ENCODE assay signal across 9 cellular contexts in the genomic region with DNA sequence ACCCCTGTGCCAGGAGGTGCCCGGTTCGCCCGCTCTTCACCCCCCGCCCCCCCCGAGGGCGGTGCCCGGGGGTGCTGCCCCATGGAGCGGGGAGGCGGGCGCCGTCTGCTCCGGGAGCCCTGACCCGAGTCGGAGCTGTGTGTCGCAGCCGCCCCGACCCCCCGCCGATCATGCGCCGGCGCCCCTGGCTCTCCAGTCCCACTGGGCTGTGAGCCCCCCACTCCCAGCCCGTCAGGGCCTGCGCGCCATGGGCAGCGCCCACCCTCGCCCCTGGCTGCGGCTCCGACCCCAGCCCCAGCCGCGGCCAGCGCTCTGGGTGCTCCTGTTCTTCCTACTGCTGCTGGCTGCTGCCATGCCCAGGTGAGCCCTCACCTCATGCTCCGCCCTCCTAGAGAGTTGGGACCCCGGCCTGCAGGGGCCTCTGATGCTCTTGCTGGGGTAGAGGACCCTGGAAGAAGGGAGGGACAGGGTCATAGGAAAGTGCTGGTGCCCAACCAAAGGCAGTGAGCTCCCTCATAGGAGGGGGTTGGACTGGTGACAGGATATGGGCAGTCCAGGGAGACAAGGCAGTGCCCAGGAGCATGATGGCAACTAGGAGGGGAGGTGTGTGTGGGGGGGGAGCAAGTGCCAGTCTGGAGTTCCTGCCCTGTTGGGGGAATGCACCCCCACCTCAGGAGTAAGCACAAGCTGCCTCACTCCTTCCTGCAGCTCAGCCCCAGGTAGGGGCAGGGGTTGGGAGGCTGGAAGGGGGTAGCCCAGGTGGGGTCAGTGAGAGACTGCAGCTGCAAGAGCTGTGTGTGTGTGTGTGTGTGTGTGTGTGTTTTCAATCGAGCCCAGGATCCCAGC. TPM values are rescaled to one million over a fixed set of nuclear protein-coding genes. Genes with fewer than 3 reads are reported as not detected.
DNase-seq lines count a peak whose midpoint lies in the region; ATAC-seq and TF ChIP-seq lines count a peak whose summit lies in the region.
"Had no signal": no experiment of that assay in that cellular context is flagged by ENCODE, and none has a peak within 500 bp of the region (broad histone marks: within the 10 kb centered on the region; RNA-seq: fewer than 3 reads in every experiment).

A gene (plus strand): TSS at position 104 of the 846 bp plus-strand sequence. CDS start 144 bp downstream, at position 248.

- peak within 1 kb of the TSS in 4 of 6 donors; percentile 61 to 74 (median 72) for H3K27ac Mint-ChIP-seq in immature natural killer cell

- H3K4me3 Mint-ChIP-seq in immature natural killer cell = peak within 1 kb of the TSS; percentile 60 to 70 (median 62)

- H3K36me3 Mint-ChIP-seq in immature natural killer cell = peaks cover 0 to 5% (median 4%) of the 10 kb centered on the region in 3 donors

- TF ChIP-seq POLR2A in uterus (IDR thresholded peaks at IDR 0.05) = no peak

- H3K36me3 ChIP-seq in BE2C (no peaks in the 10 kb centered on the region), uterus (no peaks in the 10 kb centered on the region)

- intact Hi-C loops in uterus (cut with DNase I; ENCODE audit: low total_unique reads) (no loop called here), left colon (cut with DNase I, micrococcal nuclease) (no loop called here)

- H3K4me3 ChIP-seq in BE2C (ENCODE audit: low read depth, low read length) (peak within 1 kb of the TSS; percentile 32), uterus (peak within 1 kb of the TSS in 1 of 2 donors; percentile 8)

- peaks cover 25 to 30% (median 29%) of the 10 kb centered on the region in 3 donors for H3K27me3 Mint-ChIP-seq in immature natural killer cell (ENCODE audit: low read depth in 3 of 3)

- peaks cover 39% of the 10 kb centered on the region for H3K4me1 ChIP-seq in BE2C
- peaks cover 0 to 12% of the 10 kb centered on the region in 2 donors for H3K4me1 ChIP-seq in uterus

- ATAC-seq in GM19463 (IDR thresholded peaks at IDR 0.05; ENCODE audit: unreplicated experiment) (peak; percentile 10), left colon (no peak)

- no peaks in the 10 kb centered on the region for H3K9me3 Mint-ChIP-seq in immature natural killer cell

- DNase-seq in BE2C (peak; percentile 8), NCI-H69 (lab: John Stamatoyannopoulos, UW) (peak; percentile 52), immature natural killer cell (no peak), uterus (no peak), HCEC 1CT (no peak), RKO (ENCODE audit: low spot score) (no peak), left colon (no peak)

- no peak within 1 kb of the TSS for H3K27ac ChIP-seq in uterus

- H3K4me1 Mint-ChIP-seq in immature natural killer cell = peaks cover 11% of the 10 kb centered on the region in 2 donors

- H3K27me3 ChIP-seq in BE2C = no peaks in the 10 kb centered on the region
- H3K27me3 ChIP-seq in uterus = peaks cover 11 to 30% of the 10 kb centered on the region in 2 donors

- TF ChIP-seq CTCF in BE2C (IDR thresholded peaks at IDR 0.05; ENCODE audit: low read depth, low read length) (no peak), uterus (IDR thresholded peaks at IDR 0.05) (no peak)

- no peaks in the 10 kb centered on the region for H3K9me3 ChIP-seq in BE2C
- no peaks in the 10 kb centered on the region for H3K9me3 ChIP-seq in uterus

RNA-seq across cellular contexts. Expression of the gene that starts here (rescaled TPM):
- 8.7 TPM for polyA plus RNA-seq in BE2C (2012; ENCODE audit: insufficient read depth, insufficient read length, low read depth)
- polyA plus RNA-seq in immature natural killer cell = under 1 TPM in 1 of 3 donors, not detected in 2; 0.19 TPM
- total RNA-seq in uterus (under 1 TPM in 2 of 4 donors, not detected in 2; 0.15 to 0.97 TPM), left colon (1 to 10 TPM in 1 of 2 donors, under 1 TPM in 1; 0.31 to 1.9 TPM)
- total RNA-seq: pulmonary artery endothelial cell had no signal

Comparison
In these comparisons a context has a peak if more than half of its experiments do, and no peak if none do; other contexts are left out.
1. DNase-seq: peak in BE2C (single experiment) and NCI-H69 (single experiment); none in immature natural killer cell (0 of 3), uterus (0 of 2), HCEC 1CT (single experiment), RKO (single experiment) and left colon (0 of 2).